ENCODE assay signal across 9 cellular contexts in the genomic region with DNA sequence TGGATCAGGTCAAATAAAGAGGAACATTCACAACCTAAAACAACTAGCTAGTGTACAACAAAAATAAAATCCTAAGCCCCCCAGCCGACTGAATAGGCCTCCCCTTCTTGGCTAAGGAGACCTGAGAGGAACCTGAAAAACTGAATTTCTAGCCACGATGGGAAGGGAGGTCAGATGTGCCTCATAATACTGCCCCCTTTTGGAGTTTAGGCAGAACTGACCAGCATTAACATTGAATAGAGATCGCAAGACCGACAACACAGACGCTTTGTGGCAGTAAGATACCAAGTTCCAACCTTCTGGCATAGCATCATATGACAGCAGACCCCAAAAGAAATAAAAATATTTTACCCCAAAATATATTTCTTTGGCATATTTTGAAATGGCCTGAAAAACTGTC. TPM values are rescaled to one million over a fixed set of nuclear protein-coding genes. Genes with fewer than 3 reads are reported as not detected.
DNase-seq lines count a peak whose midpoint lies in the region; ATAC-seq and TF ChIP-seq lines count a peak whose summit lies in the region.
"Had no signal": no experiment of that assay in that cellular context is flagged by ENCODE, and none has a peak within 500 bp of the region (broad histone marks: within the 10 kb centered on the region; RNA-seq: fewer than 3 reads in every experiment).

No MANE protein-coding gene starts in this region.

- H3K36me3 ChIP-seq in psoas muscle (ENCODE audit: insufficient read depth in 1 of 2, low read depth in 1 of 2) = no peaks in the 10 kb centered on the region

- 62 to 71% (median 67%) methylated on average over 5 of the region's 5 CpGs for WGBS in psoas muscle, 3 donors

- no peaks in the 10 kb centered on the region for H3K27me3 ChIP-seq in psoas muscle (ENCODE audit: insufficient read depth in 3 of 3, low read length in 2 of 3)

- no peaks in the 10 kb centered on the region for H3K4me1 ChIP-seq in psoas muscle

- no peak overlapping the region for H3K27ac ChIP-seq in psoas muscle
- H3K27ac ChIP-seq: epithelial cell of prostate had no signal

- peak; percentile 42 for DNase-seq in CD1c-positive myeloid dendritic cell (ENCODE audit: extremely low spot score)
- peak; percentile 71 for DNase-seq in NOMO-1 treated with DMSO at 0.1 percent for 48 hours (lab: John Stamatoyannopoulos, UW; ENCODE audit: unreplicated experiment)
- DNase-seq in fibroblast of mammary gland (ENCODE audit: low read depth) = peak; percentile 41
- no peak for DNase-seq in NCI-H2081 treated with DMSO at 0.1 percent for 48 hours (lab: John Stamatoyannopoulos, UW)
- DNase-seq in psoas muscle = no peak
- DNase-seq in G401 (ENCODE audit: low spot score) = no peak

- in situ Hi-C loops in G401 (cut with HindIII; ENCODE audit: low sequenced_read_pairs) = no loop called here

- TF ChIP-seq CTCF in fibroblast of mammary gland (conservative IDR thresholded peaks at IDR 0.05; ENCODE audit: control insufficient read depth, insufficient read depth, low read depth, low read length) (peak; percentile 70), psoas muscle (IDR thresholded peaks at IDR 0.05) (no peak)

- no peaks in the 10 kb centered on the region for H3K9me3 ChIP-seq in psoas muscle

- peak; percentile 53 for ATAC-seq in GM21390 (IDR thresholded peaks at IDR 0.05; ENCODE audit: unreplicated experiment)
- no peak for ATAC-seq in HG03521 (IDR thresholded peaks at IDR 0.05; ENCODE audit: unreplicated experiment)
- ATAC-seq in psoas muscle = no peak

- intact Hi-C loops in psoas muscle (cut with DNase I) = no loop called here

- H3K4me3 ChIP-seq in fibroblast of mammary gland (ENCODE audit: control insufficient read depth, low read depth, low read length) (no peak overlapping the region), psoas muscle (no peak overlapping the region)

RNA-seq across cellular contexts. Expression of a gene that starts 15.9 kb away (rescaled TPM):
- not detected for total RNA-seq in psoas muscle
- polyA plus RNA-seq in psoas muscle = not detected
- total RNA-seq in G401 (2014; rRNA removed; shearing (Covaris generic)) = not detected in 2 replicates

Comparison
In these comparisons a context has a peak if more than half of its experiments do, and no peak if none do; other contexts are left out.
1. DNase-seq: peak in CD1c-positive myeloid dendritic cell (single experiment), NOMO-1 treated with DMSO at 0.1 percent for 48 hours (single experiment) and fibroblast of mammary gland (single experiment); none in NCI-H2081 treated with DMSO at 0.1 percent for 48 hours (single experiment), psoas muscle (0 of 2) and G401 (single experiment).